Comparison of ENCODE assay signal across 35 cellular contexts in the genomic region with DNA sequence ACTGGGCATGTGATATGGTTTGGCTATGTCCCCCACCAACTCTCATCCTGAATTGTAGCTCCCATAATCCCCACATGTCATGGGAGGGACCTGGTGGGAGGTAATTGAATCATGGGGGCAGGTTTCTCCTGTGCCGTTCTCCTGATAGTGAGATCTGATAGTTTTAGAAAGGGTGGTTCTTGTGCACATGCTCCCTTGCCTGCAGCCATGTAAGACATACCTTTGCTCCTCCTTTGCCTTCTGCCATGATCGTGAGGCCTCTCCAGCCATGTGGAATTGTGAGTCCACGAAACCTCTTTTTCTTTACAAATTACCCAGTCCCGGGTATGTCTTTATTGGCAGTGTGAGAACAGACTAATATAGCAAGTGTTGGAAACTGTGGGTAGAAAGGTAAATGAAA.
"Had no signal": no experiment of that assay in that cellular context is flagged by ENCODE, and none has a peak within 500 bp of the region (broad histone marks: within the 10 kb centered on the region; RNA-seq: fewer than 3 reads in every experiment).

No MANE protein-coding gene starts in this region.

- H3K27me3 Mint-ChIP-seq: activated B cell treated with CpG ODN at 0.5 μM for 24 hours; activated CD4-positive, alpha-beta memory T cell treated with anti-CD3 and anti-CD28 coated beads, Interleukin-2, amount 10 ng/mL, durations not matched to agents 7 days and 5 days; activated CD4-positive, alpha-beta T cell treated with anti-CD3 and anti-CD28 coated beads, Interleukin-2, amount 10 ng/mL, durations not matched to agents 7 days and 5 days; activated CD8-positive, alpha-beta memory T cell treated with anti-CD3 and anti-CD28 coated beads, Interleukin-2, amount 10 ng/mL, durations not matched to agents 7 days and 5 days; activated naive CD4-positive, alpha-beta T cell treated with anti-CD3 and anti-CD28 coated beads, Interleukin-2, amount 10 ng/mL, durations not matched to agents 7 days and 5 days; activated naive CD4-positive, alpha-beta T cell treated with anti-CD3 and anti-CD28 coated beads, Interleukin-2, amount 50 U/mL, for 24 hours; activated naive CD8-positive, alpha-beta T cell; activated T-cell treated with anti-CD3 and anti-CD28 coated beads, Interleukin-2, amount 50 U/mL, for 24 hours had no signal

- H3K4me3 ChIP-seq: ascending aorta, cardiac muscle cell had no signal

- H3K4me3 Mint-ChIP-seq: activated B cell treated with CpG ODN at 0.5 μM for 24 hours; activated CD4-positive, alpha-beta memory T cell treated with anti-CD3 and anti-CD28 coated beads, Interleukin-2, amount 10 ng/mL, durations not matched to agents 7 days and 5 days; activated CD4-positive, alpha-beta T cell treated with anti-CD3 and anti-CD28 coated beads, Interleukin-2, amount 10 ng/mL, durations not matched to agents 7 days and 5 days; activated CD8-positive, alpha-beta memory T cell treated with anti-CD3 and anti-CD28 coated beads, Interleukin-2, amount 10 ng/mL, durations not matched to agents 7 days and 5 days; activated CD8-positive, alpha-beta T cell treated with anti-CD3 and anti-CD28 coated beads, Interleukin-2, amount 10 ng/mL, durations not matched to agents 7 days and 5 days; activated naive CD4-positive, alpha-beta T cell treated with anti-CD3 and anti-CD28 coated beads, Interleukin-2, amount 10 ng/mL, durations not matched to agents 7 days and 5 days; activated naive CD4-positive, alpha-beta T cell treated with anti-CD3 and anti-CD28 coated beads, Interleukin-2, amount 50 U/mL, for 24 hours; activated naive CD8-positive, alpha-beta T cell; activated naive CD8-positive, alpha-beta T cell treated with anti-CD3 and anti-CD28 coated beads, Interleukin-2, amount 10 ng/mL, durations not matched to agents 7 days and 5 days; activated naive CD8-positive, alpha-beta T cell treated with anti-CD3 and anti-CD28 coated beads, Interleukin-2, amount 50 U/mL, for 24 hours; activated T-cell treated with anti-CD3 and anti-CD28 coated beads, Interleukin-2, amount 50 U/mL, for 24 hours; brain; central memory CD8-positive, alpha-beta T cell; T-helper 1 cell treated with Interleukin-12 subunit alpha and Interleukin-12 subunit beta and Interleukin-4 antibody, amounts not matched to agents 30 μg/mL and 1 μg/mL, for 36 hours; T-helper 2 cell treated with Interferon-gamma antibody and Interleukin-4, amounts not matched to agents 5 μg/mL and 100 μg/mL, for 36 hours had no signal

- H3K27ac Mint-ChIP-seq: activated B cell treated with CpG ODN at 0.5 μM for 24 hours; activated CD4-positive, alpha-beta memory T cell treated with anti-CD3 and anti-CD28 coated beads, Interleukin-2, amount 10 ng/mL, durations not matched to agents 7 days and 5 days; activated CD4-positive, alpha-beta T cell treated with anti-CD3 and anti-CD28 coated beads, Interleukin-2, amount 10 ng/mL, durations not matched to agents 7 days and 5 days; activated CD8-positive, alpha-beta memory T cell treated with anti-CD3 and anti-CD28 coated beads, Interleukin-2, amount 10 ng/mL, durations not matched to agents 7 days and 5 days; activated CD8-positive, alpha-beta T cell treated with anti-CD3 and anti-CD28 coated beads, Interleukin-2, amount 10 ng/mL, durations not matched to agents 7 days and 5 days; activated naive CD4-positive, alpha-beta T cell treated with anti-CD3 and anti-CD28 coated beads, Interleukin-2, amount 10 ng/mL, durations not matched to agents 7 days and 5 days; activated naive CD4-positive, alpha-beta T cell treated with anti-CD3 and anti-CD28 coated beads, Interleukin-2, amount 50 U/mL, for 24 hours; activated naive CD8-positive, alpha-beta T cell; activated naive CD8-positive, alpha-beta T cell treated with anti-CD3 and anti-CD28 coated beads, Interleukin-2, amount 10 ng/mL, durations not matched to agents 7 days and 5 days; activated naive CD8-positive, alpha-beta T cell treated with anti-CD3 and anti-CD28 coated beads, Interleukin-2, amount 50 U/mL, for 24 hours; activated T-cell treated with anti-CD3 and anti-CD28 coated beads, Interleukin-2, amount 50 U/mL, for 24 hours; activated T-helper 2 cell treated with anti-CD3 and anti-CD28 coated beads, Interferon-gamma antibody, Interleukin-2, Interleukin-4, amounts not matched to agents 10 μg/mL and 5 μg/mL and 100 μg/mL, durations not matched to agents 14 hours and 24 hours and 36 hours; brain; T-helper 1 cell treated with Interleukin-12 subunit alpha and Interleukin-12 subunit beta and Interleukin-4 antibody, amounts not matched to agents 30 μg/mL and 1 μg/mL, for 36 hours; T-helper 2 cell treated with Interferon-gamma antibody and Interleukin-4, amounts not matched to agents 5 μg/mL and 100 μg/mL, for 36 hours had no signal

- H3K27ac ChIP-seq: ascending aorta, cardiac muscle cell, VCaP had no signal

- H3K36me3 ChIP-seq: ascending aorta, cardiac muscle cell had no signal

- H3K27me3 ChIP-seq: ascending aorta, cardiac muscle cell had no signal

- H3K4me1 Mint-ChIP-seq: activated naive CD4-positive, alpha-beta T cell treated with anti-CD3 and anti-CD28 coated beads, Interleukin-2, amount 50 U/mL, for 24 hours; brain; central memory CD8-positive, alpha-beta T cell had no signal

- H3K4me1 ChIP-seq: ascending aorta had no signal

- H3K36me3 Mint-ChIP-seq: brain had no signal

- H3K9me3 ChIP-seq: ascending aorta had no signal

- DNase-seq: activated B cell treated with CpG ODN at 0.5 μM for 24 hours; activated CD4-positive, alpha-beta memory T cell treated with anti-CD3 and anti-CD28 coated beads, Interleukin-2, amount 10 ng/mL, durations not matched to agents 7 days and 5 days; activated CD4-positive, alpha-beta T cell treated with anti-CD3 and anti-CD28 coated beads for 4 hours; activated CD4-positive, alpha-beta T cell treated with anti-CD3 and anti-CD28 coated beads, Interleukin-2, amount 10 ng/mL, durations not matched to agents 7 days and 5 days; activated CD4-positive, alpha-beta T cell treated with anti-CD3 and anti-CD28 coated beads, Interleukin-2, amount 50 U/mL, for 48 hours; activated CD4-positive, CD25-positive, alpha-beta regulatory T cell treated with anti-CD3 and anti-CD28 coated beads, Interleukin-2, amount 50 U/mL, for 72 hours; activated CD8-positive, alpha-beta memory T cell treated with anti-CD3 and anti-CD28 coated beads for 24 hours; activated CD8-positive, alpha-beta memory T cell treated with anti-CD3 and anti-CD28 coated beads, Interleukin-2, amount 10 ng/mL, durations not matched to agents 7 days and 5 days; activated CD8-positive, alpha-beta memory T cell treated with anti-CD3 and anti-CD28 coated beads, Interleukin-2, amount 50 U/mL, for 48 hours; activated CD8-positive, alpha-beta T cell treated with anti-CD3 and anti-CD28 coated beads, Interleukin-2, amount 10 ng/mL, durations not matched to agents 7 days and 5 days; activated effector memory CD4-positive, alpha-beta T cell treated with Interleukin-2 at 50 U/mL for 16 hours; activated gamma-delta T cell; activated naive CD4-positive, alpha-beta T cell treated with anti-CD3 and anti-CD28 coated beads, Interleukin-2, amount 10 ng/mL, durations not matched to agents 7 days and 5 days; activated naive CD4-positive, alpha-beta T cell treated with Interleukin-2 at 50 U/mL for 16 hours; activated naive CD8-positive, alpha-beta T cell treated with anti-CD3 and anti-CD28 coated beads, Interleukin-2, amount 10 ng/mL, durations not matched to agents 7 days and 5 days; activated naive CD8-positive, alpha-beta T cell treated with anti-CD3 and anti-CD28 coated beads, Interleukin-2, amount 50 U/mL, for 24 hours; activated T-cell treated with anti-CD3 and anti-CD28 coated beads, Interleukin-2, amount 50 U/mL, for 24 hours; activated T-cell treated with anti-CD3 and anti-CD28 coated beads, Interleukin-2, amount 50 U/mL, for 48 hours; amygdala; anterior cingulate cortex; caudate nucleus; cerebellar nuclear complex; T-helper 1 cell; T-helper 2 cell; T-helper 9 cell had no signal
